Comparison of ENCODE assay signal across 8 cellular contexts in genomic region chr3:172666873-172667694, GRCh38. TPM values are rescaled to one million over a fixed set of nuclear protein-coding genes. Genes with fewer than 3 reads are reported as not detected.
A peak's percentile ranks its signal among the peaks of the same experiment; 100 is the strongest.
DNase-seq lines count a peak whose midpoint lies in the region; ATAC-seq and TF ChIP-seq lines count a peak whose summit lies in the region.

No MANE protein-coding gene starts in this region.

- 65% methylated on average over 16 of the region's 16 CpGs for WGBS in liver

- POLR2A ChIA-PET in CD4-positive, alpha-beta memory T cell (lab: Charles Lee; ENCODE audit: partially characterized antibody), result interaction anchor here (0.6 to 1.7 kb wide), 2 partner anchors 144 to 335 kb away, joined by 3 to 5 read pairs; partner anchors contain the start of gene TNFSF10

- H3K36me3 ChIP-seq in CD4-positive, alpha-beta memory T cell (ENCODE audit: insufficient read depth, low read length), result no peaks in the 10 kb centered on the region
- no peaks in the 10 kb centered on the region for H3K36me3 ChIP-seq in liver (ENCODE audit: control insufficient read depth in 4 of 4, insufficient read depth in 3 of 4, low read depth in 1 of 4, low read length in 3 of 4)

- H3K4me3 ChIP-seq in CD4-positive, alpha-beta memory T cell (ENCODE audit: low read length in 2 of 2), result no peak overlapping the region
- H3K4me3 ChIP-seq in liver (ENCODE audit: low read depth in 1 of 3, low read length in 3 of 3), result no peak overlapping the region

- CTCF ChIA-PET in CD4-positive, alpha-beta memory T cell (lab: Charles Lee; ENCODE audit: partially characterized antibody), result interaction anchor here (0.7 to 6.6 kb wide), 33 partner anchors 9 to 1616 kb away, joined by 3 to 63 read pairs (median 6); partner anchors contain the start of gene ECT2

- H3K27ac ChIP-seq in CD4-positive, alpha-beta memory T cell (ENCODE audit: low read depth, low read length), result no peak overlapping the region
- no peak overlapping the region for H3K27ac ChIP-seq in liver (ENCODE audit: low read depth in 1 of 2, low read length in 2 of 2)

- peaks cover 0 to 5% (median 0%) of the 10 kb centered on the region in 8 donors for H3K9me3 Mint-ChIP-seq in CD4-positive, alpha-beta memory T cell
- H3K9me3 Mint-ChIP-seq in chondrocyte (ENCODE audit: low read depth), result no peaks in the 10 kb centered on the region

- H3K27me3 Mint-ChIP-seq in CD4-positive, alpha-beta memory T cell, result peaks cover 1 to 2% of the 10 kb centered on the region in 2 donors
- no peaks in the 10 kb centered on the region for H3K27me3 Mint-ChIP-seq in chondrocyte (ENCODE audit: low read depth)

- peak; percentile 75 to 79 (median 78) for DNase-seq in CD4-positive, alpha-beta memory T cell
- peak; percentile 74 to 83 for DNase-seq in NCI-H524 (lab: John Stamatoyannopoulos, UW)
- peak; percentile 60 to 71 for DNase-seq in activated CD4-positive, alpha-beta T cell treated with anti-CD3 and anti-CD28 coated beads for 24 hours (ENCODE audit: low read depth in 2 of 2)
- no peak for DNase-seq in chondrocyte (ENCODE audit: low spot score)
- peak; percentile 66 for DNase-seq in stimulated activated CD8-positive, alpha-beta memory T cell treated with anti-CD3 and anti-CD28 coated beads, Interleukin-12 subunit alpha, Interleukin-12 subunit beta, amount 100 ng/mL, for 1 hour (ENCODE audit: low read depth)

- no peaks in the 10 kb centered on the region for H3K36me3 Mint-ChIP-seq in CD4-positive, alpha-beta memory T cell
- peaks cover 5% of the 10 kb centered on the region for H3K36me3 Mint-ChIP-seq in chondrocyte (ENCODE audit: low read depth)

- H3K9ac ChIP-seq in liver (ENCODE audit: low read depth in 1 of 2, low read length in 2 of 2), result no peak overlapping the region

- peaks cover 17% of the 10 kb centered on the region for H3K4me1 ChIP-seq in CD4-positive, alpha-beta memory T cell (ENCODE audit: insufficient read depth, low read length)
- H3K4me1 ChIP-seq in liver (ENCODE audit: control insufficient read depth in 4 of 4, insufficient read depth in 4 of 4, low read length in 3 of 4), result peaks cover 0 to 4% (median 1%) of the 10 kb centered on the region in 4 donors

- peaks cover 10 to 31% (median 21%) of the 10 kb centered on the region in 4 donors for H3K4me1 Mint-ChIP-seq in CD4-positive, alpha-beta memory T cell
- peaks cover 17% of the 10 kb centered on the region for H3K4me1 Mint-ChIP-seq in chondrocyte (ENCODE audit: low read depth)

- no peaks in the 10 kb centered on the region for H3K27me3 ChIP-seq in CD4-positive, alpha-beta memory T cell (ENCODE audit: insufficient read depth, low read length)
- no peaks in the 10 kb centered on the region for H3K27me3 ChIP-seq in liver (ENCODE audit: control insufficient read depth in 4 of 4, insufficient read depth in 4 of 4, low read length in 3 of 4)

- ATAC-seq in GM19395 (IDR thresholded peaks at IDR 0.05; ENCODE audit: unreplicated experiment) (peak; percentile 99), HG03442 (IDR thresholded peaks at IDR 0.05; ENCODE audit: unreplicated experiment) (peak; percentile 97)

- H3K9me3 ChIP-seq in CD4-positive, alpha-beta memory T cell (ENCODE audit: control insufficient read depth in 1 of 2, low read length in 2 of 2), result no peaks in the 10 kb centered on the region
- H3K9me3 ChIP-seq in liver (ENCODE audit: control insufficient read depth in 4 of 4, low read length in 3 of 4), result no peaks in the 10 kb centered on the region

- peak overlapping the region in 7 of 8 donors; percentile 11 to 64 (median 33) for H3K4me3 Mint-ChIP-seq in CD4-positive, alpha-beta memory T cell
- no peak overlapping the region for H3K4me3 Mint-ChIP-seq in chondrocyte (ENCODE audit: unreplicated experiment)

- peak; percentile 98 for TF ChIP-seq RAD21 in liver (IDR thresholded peaks at IDR 0.05)

- intact Hi-C loops in CD4-positive, alpha-beta memory T cell (cut with micrococcal nuclease), result loop anchor here (1.0 to 10.0 kb wide), 10 partner anchors 8 to 1706 kb away; no protein-coding TSS in a partner anchor

- H3K27ac Mint-ChIP-seq in CD4-positive, alpha-beta memory T cell, result peak overlapping the region in 4 of 7 donors; percentile 18 to 76 (median 53)
- no peak overlapping the region for H3K27ac Mint-ChIP-seq in chondrocyte (ENCODE audit: unreplicated experiment)

- peak; percentile 91 for TF ChIP-seq CTCF in chondrocyte (IDR thresholded peaks at IDR 0.05)
- TF ChIP-seq CTCF in liver (IDR thresholded peaks at IDR 0.05; ENCODE audit: low read depth, low read length, missing input control), result peak; percentile 97

TF ChIP-seq in liver, 16 proteins besides CTCF, POLR2A, EP300 and RAD21:
- TF ChIP-seq ZBTB33 (IDR thresholded peaks at IDR 0.05), result no peak
- TF ChIP-seq JUND (IDR thresholded peaks at IDR 0.05), result no peak
- TF ChIP-seq ATF3 (IDR thresholded peaks at IDR 0.05), result no peak
- no peak for TF ChIP-seq SP1 (IDR thresholded peaks at IDR 0.05)
- TF ChIP-seq EGR1 (IDR thresholded peaks at IDR 0.05; ENCODE audit: low read depth in 2 of 2), result no peak
- TF ChIP-seq TAF1 (conservative IDR thresholded peaks at IDR 0.05), result no peak
- no peak for TF ChIP-seq YY1 (IDR thresholded peaks at IDR 0.05)
- TF ChIP-seq, protein P1, sequence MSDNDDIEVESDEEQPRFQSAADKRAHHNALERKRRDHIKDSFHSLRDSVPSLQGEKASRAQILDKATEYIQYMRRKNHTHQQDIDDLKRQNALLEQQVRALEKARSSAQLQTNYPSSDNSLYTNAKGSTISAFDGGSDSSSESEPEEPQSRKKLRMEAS (IDR thresholded peaks at IDR 0.05), result no peak
- no peak for TF ChIP-seq HNF4A (conservative IDR thresholded peaks at IDR 0.05)
- no peak for TF ChIP-seq FOXA2 (IDR thresholded peaks at IDR 0.05)
- TF ChIP-seq FOXA1 (IDR thresholded peaks at IDR 0.05), result no peak
- TF ChIP-seq HNF4G (IDR thresholded peaks at IDR 0.05), result no peak
- TF ChIP-seq, protein P2, sequence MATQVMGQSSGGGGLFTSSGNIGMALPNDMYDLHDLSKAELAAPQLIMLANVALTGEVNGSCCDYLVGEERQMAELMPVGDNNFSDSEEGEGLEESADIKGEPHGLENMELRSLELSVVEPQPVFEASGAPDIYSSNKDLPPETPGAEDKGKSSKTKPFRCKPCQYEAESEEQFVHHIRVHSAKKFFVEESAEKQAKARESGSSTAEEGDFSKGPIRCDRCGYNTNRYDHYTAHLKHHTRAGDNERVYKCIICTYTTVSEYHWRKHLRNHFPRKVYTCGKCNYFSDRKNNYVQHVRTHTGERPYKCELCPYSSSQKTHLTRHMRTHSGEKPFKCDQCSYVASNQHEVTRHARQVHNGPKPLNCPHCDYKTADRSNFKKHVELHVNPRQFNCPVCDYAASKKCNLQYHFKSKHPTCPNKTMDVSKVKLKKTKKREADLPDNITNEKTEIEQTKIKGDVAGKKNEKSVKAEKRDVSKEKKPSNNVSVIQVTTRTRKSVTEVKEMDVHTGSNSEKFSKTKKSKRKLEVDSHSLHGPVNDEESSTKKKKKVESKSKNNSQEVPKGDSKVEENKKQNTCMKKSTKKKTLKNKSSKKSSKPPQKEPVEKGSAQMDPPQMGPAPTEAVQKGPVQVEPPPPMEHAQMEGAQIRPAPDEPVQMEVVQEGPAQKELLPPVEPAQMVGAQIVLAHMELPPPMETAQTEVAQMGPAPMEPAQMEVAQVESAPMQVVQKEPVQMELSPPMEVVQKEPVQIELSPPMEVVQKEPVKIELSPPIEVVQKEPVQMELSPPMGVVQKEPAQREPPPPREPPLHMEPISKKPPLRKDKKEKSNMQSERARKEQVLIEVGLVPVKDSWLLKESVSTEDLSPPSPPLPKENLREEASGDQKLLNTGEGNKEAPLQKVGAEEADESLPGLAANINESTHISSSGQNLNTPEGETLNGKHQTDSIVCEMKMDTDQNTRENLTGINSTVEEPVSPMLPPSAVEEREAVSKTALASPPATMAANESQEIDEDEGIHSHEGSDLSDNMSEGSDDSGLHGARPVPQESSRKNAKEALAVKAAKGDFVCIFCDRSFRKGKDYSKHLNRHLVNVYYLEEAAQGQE (IDR thresholded peaks at IDR 0.05), result no peak
- TF ChIP-seq GABPA (IDR thresholded peaks at IDR 0.05 in 1 of 2, conservative IDR thresholded peaks at IDR 0.05 in 1 of 2), result no peak
- no peak for TF ChIP-seq RXRA (IDR thresholded peaks at IDR 0.05)
- no peak for TF ChIP-seq NR2F2 (IDR thresholded peaks at IDR 0.05)
TF ChIP-seq in liver: peak in this region for 0.

RNA-seq across cellular contexts. Expression of gene NCEH1, which starts 43.8 kb away (rescaled TPM):
- 1 to 10 TPM; 3.9 to 5.1 TPM for total RNA-seq in CD4-positive, alpha-beta memory T cell
- 1 to 10 TPM; 2.1 to 3.0 TPM for polyA plus RNA-seq in CD4-positive, alpha-beta memory T cell
- 6.5 to 7.1 TPM (median 6.7 TPM) in 3 replicates for total RNA-seq in chondrocyte
- 10 to 100 TPM in 1 of 2 donors, 1 to 10 TPM in 1; 2.9 to 32.3 TPM for total RNA-seq in liver
- polyA plus RNA-seq in liver, result 1 to 10 TPM; 1.1 to 2.0 TPM
